In the genomic region with DNA sequence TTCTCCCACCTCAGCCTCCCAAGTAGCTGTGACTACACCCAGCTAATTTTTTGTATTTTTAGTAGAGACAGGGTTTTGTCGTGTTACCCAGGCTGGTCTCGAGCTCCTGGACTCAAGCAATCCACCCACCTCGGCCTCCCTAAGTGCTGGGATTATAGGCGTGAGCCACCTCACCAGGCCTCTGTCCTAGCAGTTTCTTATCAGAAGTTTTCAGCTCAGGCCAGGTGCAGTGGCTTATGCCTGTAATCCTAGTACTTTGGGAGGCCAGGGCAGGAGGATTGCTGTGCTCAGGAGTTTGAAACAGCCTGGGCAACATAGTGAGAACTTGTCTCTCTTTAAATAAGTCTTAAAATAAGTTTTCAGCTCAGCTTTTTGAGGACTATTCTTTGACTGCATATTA, we compare ENCODE assay signal across 2 cellular contexts.
A peak's percentile ranks its signal among the peaks of the same experiment; 100 is the strongest.
TF ChIP-seq lines count a peak whose summit lies in the region.

No MANE protein-coding gene starts in this region.

TF ChIP-seq in GM23338, 12 proteins besides CTCF, POLR2A, EP300 and RAD21:
- TF ChIP-seq ZNF114 (CRISPR knock-in tag; IDR thresholded peaks at IDR 0.05) (no peak), ZNF331 (CRISPR knock-in tag; IDR thresholded peaks at IDR 0.05; ENCODE audit: low read depth) (no peak), CREB1 (CRISPR knock-in tag; IDR thresholded peaks at IDR 0.05; ENCODE audit: low read depth) (no peak), EZH2phosphoT487 (IDR thresholded peaks at IDR 0.05; ENCODE audit: unreplicated experiment) (no peak), POLR2AphosphoS5 (IDR thresholded peaks at IDR 0.05; ENCODE audit: low read depth) (no peak), ZNF462 (CRISPR knock-in tag; IDR thresholded peaks at IDR 0.05) (no peak), EZH2 (IDR thresholded peaks at IDR 0.05; ENCODE audit: low read depth, unreplicated experiment) (no peak)
- TF ChIP-seq, protein P1, sequence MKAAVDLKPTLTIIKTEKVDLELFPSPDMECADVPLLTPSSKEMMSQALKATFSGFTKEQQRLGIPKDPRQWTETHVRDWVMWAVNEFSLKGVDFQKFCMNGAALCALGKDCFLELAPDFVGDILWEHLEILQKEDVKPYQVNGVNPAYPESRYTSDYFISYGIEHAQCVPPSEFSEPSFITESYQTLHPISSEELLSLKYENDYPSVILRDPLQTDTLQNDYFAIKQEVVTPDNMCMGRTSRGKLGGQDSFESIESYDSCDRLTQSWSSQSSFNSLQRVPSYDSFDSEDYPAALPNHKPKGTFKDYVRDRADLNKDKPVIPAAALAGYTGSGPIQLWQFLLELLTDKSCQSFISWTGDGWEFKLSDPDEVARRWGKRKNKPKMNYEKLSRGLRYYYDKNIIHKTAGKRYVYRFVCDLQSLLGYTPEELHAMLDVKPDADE (IDR thresholded peaks at IDR 0.05) = no peak
- TF ChIP-seq, protein P2, sequence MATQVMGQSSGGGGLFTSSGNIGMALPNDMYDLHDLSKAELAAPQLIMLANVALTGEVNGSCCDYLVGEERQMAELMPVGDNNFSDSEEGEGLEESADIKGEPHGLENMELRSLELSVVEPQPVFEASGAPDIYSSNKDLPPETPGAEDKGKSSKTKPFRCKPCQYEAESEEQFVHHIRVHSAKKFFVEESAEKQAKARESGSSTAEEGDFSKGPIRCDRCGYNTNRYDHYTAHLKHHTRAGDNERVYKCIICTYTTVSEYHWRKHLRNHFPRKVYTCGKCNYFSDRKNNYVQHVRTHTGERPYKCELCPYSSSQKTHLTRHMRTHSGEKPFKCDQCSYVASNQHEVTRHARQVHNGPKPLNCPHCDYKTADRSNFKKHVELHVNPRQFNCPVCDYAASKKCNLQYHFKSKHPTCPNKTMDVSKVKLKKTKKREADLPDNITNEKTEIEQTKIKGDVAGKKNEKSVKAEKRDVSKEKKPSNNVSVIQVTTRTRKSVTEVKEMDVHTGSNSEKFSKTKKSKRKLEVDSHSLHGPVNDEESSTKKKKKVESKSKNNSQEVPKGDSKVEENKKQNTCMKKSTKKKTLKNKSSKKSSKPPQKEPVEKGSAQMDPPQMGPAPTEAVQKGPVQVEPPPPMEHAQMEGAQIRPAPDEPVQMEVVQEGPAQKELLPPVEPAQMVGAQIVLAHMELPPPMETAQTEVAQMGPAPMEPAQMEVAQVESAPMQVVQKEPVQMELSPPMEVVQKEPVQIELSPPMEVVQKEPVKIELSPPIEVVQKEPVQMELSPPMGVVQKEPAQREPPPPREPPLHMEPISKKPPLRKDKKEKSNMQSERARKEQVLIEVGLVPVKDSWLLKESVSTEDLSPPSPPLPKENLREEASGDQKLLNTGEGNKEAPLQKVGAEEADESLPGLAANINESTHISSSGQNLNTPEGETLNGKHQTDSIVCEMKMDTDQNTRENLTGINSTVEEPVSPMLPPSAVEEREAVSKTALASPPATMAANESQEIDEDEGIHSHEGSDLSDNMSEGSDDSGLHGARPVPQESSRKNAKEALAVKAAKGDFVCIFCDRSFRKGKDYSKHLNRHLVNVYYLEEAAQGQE (IDR thresholded peaks at IDR 0.05; ENCODE audit: unreplicated experiment) = no peak

TF ChIP-seq in K562, 482 proteins besides CTCF, POLR2A, EP300 and RAD21:
- no peak for TF ChIP-seq ZBTB26 (CRISPR knock-in tag; IDR thresholded peaks at IDR 0.05)
- TF ChIP-seq USF2 (CRISPR knock-in tag; IDR thresholded peaks at IDR 0.05) = no peak
- 0 out of 2 replicates have a peak, but pooled peaks have one; percentile 4 for TF ChIP-seq PHF8 (IDR thresholded peaks at IDR 0.05; ENCODE audit: borderline replicate concordance, low read length)
- no peak for TF ChIP-seq ZFP1 (CRISPR knock-in tag; IDR thresholded peaks at IDR 0.05)
- TF ChIP-seq GTF2A2 (tag; IDR thresholded peaks at IDR 0.05) = no peak
- no peak for TF ChIP-seq MAZ (CRISPR knock-in tag; conservative IDR thresholded peaks at IDR 0.05 in 1 of 2, IDR thresholded peaks at IDR 0.05 in 1 of 2)
- peak; percentile 32; the same call in 1 of the 2 replicates for TF ChIP-seq CBFA2T3 (IDR thresholded peaks at IDR 0.05)
- TF ChIP-seq RBM34 (IDR thresholded peaks at IDR 0.05; ENCODE audit: borderline replicate concordance, insufficient read depth, low read length) = no peak
- no peak for TF ChIP-seq ZNF146 (CRISPR knock-in tag; IDR thresholded peaks at IDR 0.05; ENCODE audit: unreplicated experiment)
- TF ChIP-seq MCM2 (IDR thresholded peaks at IDR 0.05; ENCODE audit: low read depth) = no peak
